ENCODE assay signal across 8 cellular contexts in genomic region chr4:70901984-70902576, GRCh38. TPM values are rescaled to one million over a fixed set of nuclear protein-coding genes. Genes with fewer than 3 reads are reported as not detected.
DNase-seq lines count a peak whose midpoint lies in the region; ATAC-seq and TF ChIP-seq lines count a peak whose summit lies in the region.

MOB1B (plus strand) TSS chr4:70902369; CDS start chr4:70902537, 168 bp downstream.

- peaks cover 25% of the 10 kb centered on the region for H3K4me1 Mint-ChIP-seq in neural crest cell

- peak within 1 kb of the TSS; percentile 98 for H3K4me3 Mint-ChIP-seq in neural crest cell

- H3K9me3 ChIP-seq in Karpas-422 (ENCODE audit: low read length) (no peaks in the 10 kb centered on the region), stomach smooth muscle (ENCODE audit: control insufficient read depth in 2 of 2, low read length in 2 of 2) (no peaks in the 10 kb centered on the region)

- H3K27ac Mint-ChIP-seq in neural crest cell (ENCODE audit: unreplicated experiment): peak within 1 kb of the TSS; percentile 99

- H3K4me1 ChIP-seq in Karpas-422 (ENCODE audit: low read length) (peaks cover 48% of the 10 kb centered on the region), stomach smooth muscle (ENCODE audit: control insufficient read depth, insufficient read depth, low read length) (peaks cover 5% of the 10 kb centered on the region)

- H3K4me3 ChIP-seq in Karpas-422 (ENCODE audit: low read length): peak within 1 kb of the TSS; percentile 100
- peak within 1 kb of the TSS; percentile 95 for H3K4me3 ChIP-seq in fibroblast of villous mesenchyme (ENCODE audit: low read depth, low read length)
- peak within 1 kb of the TSS; percentile 91 to 98 for H3K4me3 ChIP-seq in stomach smooth muscle (ENCODE audit: low read length in 2 of 2)

- H3K36me3 ChIP-seq in Karpas-422 (ENCODE audit: insufficient read depth, low read length) (peaks cover 17% of the 10 kb centered on the region), stomach smooth muscle (ENCODE audit: control insufficient read depth in 2 of 2, insufficient read depth in 2 of 2, low read length in 2 of 2) (peaks cover 0 to 4% of the 10 kb centered on the region in 2 donors)

- H4K20me1 ChIP-seq in Karpas-422 (ENCODE audit: insufficient read depth, low read depth, low read length): peaks cover 11% of the 10 kb centered on the region; the same call in 1 of the 2 replicates

- H3K36me3 Mint-ChIP-seq in neural crest cell (ENCODE audit: low read depth): peaks cover 12% of the 10 kb centered on the region

- DNase-seq in EL (peak; percentile 88), Karpas-422 (peak; percentile 93), SHP77 (lab: John Stamatoyannopoulos, UW) (peak; percentile 83 to 89), fibroblast of villous mesenchyme (ENCODE audit: low read depth) (peak; percentile 88), neural crest cell (ENCODE audit: low read depth, low spot score) (peak; percentile 92)
- peak; percentile 93 for DNase-seq in activated effector memory CD4-positive, alpha-beta T cell treated with anti-CD3 and anti-CD28 coated beads, Interleukin-2, amount 50 U/mL, for 16 hours

- TF ChIP-seq CTCF in fibroblast of villous mesenchyme (IDR thresholded peaks at IDR 0.05; ENCODE audit: insufficient read depth, low read depth, low read length) (peak; percentile 27), neural crest cell (conservative IDR thresholded peaks at IDR 0.05) (peak; percentile 58)

- peaks cover 56% of the 10 kb centered on the region for H3K79me2 ChIP-seq in Karpas-422 (ENCODE audit: low read length)

- peak within 1 kb of the TSS; percentile 96 for H3K9ac ChIP-seq in Karpas-422 (ENCODE audit: low read length)
- peak within 1 kb of the TSS; percentile 86 to 91 for H3K9ac ChIP-seq in stomach smooth muscle (ENCODE audit: low read length in 2 of 2)

- ATAC-seq in GM21786 (IDR thresholded peaks at IDR 0.05; ENCODE audit: unreplicated experiment): peak; percentile 92

- H3K27me3 Mint-ChIP-seq in neural crest cell (ENCODE audit: low read depth): no peaks in the 10 kb centered on the region

- H3K9me2 ChIP-seq in Karpas-422 (replicated peaks; ENCODE audit: insufficient read depth, low read length): no peaks in the 10 kb centered on the region

- no peaks in the 10 kb centered on the region for H3K9me3 Mint-ChIP-seq in neural crest cell

- H3K27me3 ChIP-seq in Karpas-422 (ENCODE audit: low read length): no peaks in the 10 kb centered on the region
- no peaks in the 10 kb centered on the region for H3K27me3 ChIP-seq in stomach smooth muscle (ENCODE audit: control insufficient read depth in 1 of 2, insufficient read depth in 2 of 2, low read length in 2 of 2)

- peak within 1 kb of the TSS; percentile 90 for H3K27ac ChIP-seq in Karpas-422 (ENCODE audit: low read length)
- peak within 1 kb of the TSS; percentile 86 for H3K27ac ChIP-seq in stomach smooth muscle (ENCODE audit: low read length)

- peak within 1 kb of the TSS; percentile 96 for H2AFZ ChIP-seq in Karpas-422 (ENCODE audit: low read length)

- H3K4me2 ChIP-seq in Karpas-422 (ENCODE audit: low read depth, low read length, poor library complexity, severe bottlenecking): peak within 1 kb of the TSS; percentile 95

RNA-seq across cellular contexts. Expression of gene MOB1B, which starts in this region (rescaled TPM):
- total RNA-seq in Karpas-422 (2014; rRNA removed; shearing (Covaris generic); ENCODE audit: low replicate concordance): 25.3 and 55.6 TPM in 2 replicates
- total RNA-seq in fibroblast of villous mesenchyme (12.9 and 15.5 TPM in 2 replicates), neural crest cell (37.2 and 39.5 TPM in 2 replicates)

Comparison
In these comparisons a context has a peak if more than half of its experiments do, and no peak if none do; other contexts are left out.
1. Peak in every context shown above with its lines: DNase-seq, ATAC-seq, H3K4me3 ChIP-seq and H3K27ac ChIP-seq.